Comparison of ENCODE assay signal across 12 cellular contexts in the genomic region with DNA sequence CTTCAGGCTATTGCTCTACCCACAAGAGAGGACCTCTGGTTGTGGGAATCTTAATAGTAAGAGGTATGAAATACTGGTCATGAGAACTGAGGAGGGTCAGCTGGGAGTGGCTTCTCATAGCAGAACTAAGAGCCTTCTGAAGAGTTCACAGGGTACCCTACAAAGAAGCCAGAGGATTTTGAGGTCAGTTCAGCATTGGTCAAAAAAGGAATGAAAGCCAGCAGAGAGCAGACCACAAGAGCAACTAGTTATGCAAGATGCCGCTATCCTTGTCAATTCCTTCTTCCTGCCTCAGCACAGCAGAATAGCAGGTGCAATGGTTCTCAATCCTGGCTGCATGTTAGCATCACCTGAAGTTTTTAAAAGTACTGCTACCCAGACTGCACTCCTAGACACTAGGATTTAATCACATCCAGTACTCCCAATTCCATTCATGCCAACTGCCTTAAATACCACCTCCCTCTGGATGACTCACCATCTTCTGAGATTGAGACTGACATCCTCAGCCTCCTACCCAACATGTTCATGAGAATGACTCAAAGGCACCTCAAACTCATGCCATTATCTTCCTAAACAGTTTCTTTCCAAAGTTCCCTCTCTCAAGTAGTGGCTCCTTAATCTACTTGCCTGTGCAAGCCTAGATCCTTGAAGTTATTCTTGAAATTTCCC.
DNase-seq lines count a peak whose midpoint lies in the region; ATAC-seq and TF ChIP-seq lines count a peak whose summit lies in the region.
"Had no signal": no experiment of that assay in that cellular context is flagged by ENCODE, and none has a peak within 500 bp of the region (broad histone marks: within the 10 kb centered on the region; RNA-seq: fewer than 3 reads in every experiment).

No MANE protein-coding gene starts in this region.

- H3K4me2 ChIP-seq in smooth muscle cell = no peak overlapping the region

- H3K27ac ChIP-seq in RWPE2 (ENCODE audit: poor library complexity, severe bottlenecking) (peak overlapping the region; percentile 62), smooth muscle cell (ENCODE audit: low read depth) (peak overlapping the region; percentile 35)

- peak; percentile 95 for ATAC-seq in RWPE2 (ENCODE audit: low read depth)
- no peak for ATAC-seq in GM19455 (IDR thresholded peaks at IDR 0.05; ENCODE audit: unreplicated experiment)
- ATAC-seq in HG02938 (IDR thresholded peaks at IDR 0.05; ENCODE audit: unreplicated experiment) = no peak

- 55% methylated on average over 1 of the region's 1 CpG for WGBS in smooth muscle cell (ENCODE audit: low lambda C conversion rate)

- peaks cover 11% of the 10 kb centered on the region for H3F3A ChIP-seq in smooth muscle cell (ENCODE audit: low read depth)

- H3K4me3 ChIP-seq in RWPE2 (ENCODE audit: severe bottlenecking) (no peak overlapping the region), fibroblast of the aortic adventitia (ENCODE audit: low read depth, low read length) (no peak overlapping the region), smooth muscle cell (no peak overlapping the region)

- H4K20me1 ChIP-seq in smooth muscle cell (ENCODE audit: low read depth) = no peaks in the 10 kb centered on the region

- H3K79me2 ChIP-seq in smooth muscle cell (ENCODE audit: low read depth) = no peaks in the 10 kb centered on the region

- H3K9me3 ChIP-seq in RWPE2 (ENCODE audit: severe bottlenecking) = no peaks in the 10 kb centered on the region
- H3K9me3 ChIP-seq in smooth muscle cell (replicated peaks; ENCODE audit: low read depth) = no peaks in the 10 kb centered on the region

- no peak overlapping the region for H2AFZ ChIP-seq in smooth muscle cell (ENCODE audit: low read depth)

- no peak overlapping the region for H3K9ac ChIP-seq in smooth muscle cell (ENCODE audit: low read depth)

- H3K27me3 ChIP-seq in RWPE2 (ENCODE audit: insufficient read depth, poor library complexity, severe bottlenecking) (no peaks in the 10 kb centered on the region), smooth muscle cell (ENCODE audit: low read depth) (no peaks in the 10 kb centered on the region)

- TF ChIP-seq CTCF in RWPE2 (IDR thresholded peaks at IDR 0.05; ENCODE audit: poor library complexity, severe bottlenecking) (no peak), fibroblast of the aortic adventitia (IDR thresholded peaks at IDR 0.05; ENCODE audit: insufficient read depth, low read length) (no peak), smooth muscle cell (IDR thresholded peaks at IDR 0.05; ENCODE audit: borderline replicate concordance, insufficient read depth, poor library complexity, severe bottlenecking) (no peak), GM13976 (IDR thresholded peaks at IDR 0.05; ENCODE audit: borderline replicate concordance, control extremely low read depth, extremely low read depth, insufficient read depth, missing control alignments) (no peak)

- DNase-seq in SIG-M5 treated with dmso at 0.1 percent for 504 hours (lab: John Stamatoyannopoulos, UW; ENCODE audit: unreplicated experiment) (peak; percentile 50), SIG-M5 (lab: John Stamatoyannopoulos, UW) (no peak), RWPE2 (ENCODE audit: low spot score) (no peak), fibroblast of the aortic adventitia (ENCODE audit: low read depth) (peak; percentile 89), smooth muscle cell (lab: John Stamatoyannopoulos, UW; ENCODE audit: unreplicated experiment) (no peak), GM13976 (ENCODE audit: low spot score) (no peak)
- DNase-seq: 8988T; glutamatergic neuron; NCI-H2227 treated with DMSO at 0.1 percent for 48 hours; stimulated activated CD8-positive, alpha-beta memory T cell treated with anti-CD3 and anti-CD28 coated beads, Interleukin-4, amount 100 ng/mL, for 48 hours had no signal

- peaks cover 19% of the 10 kb centered on the region for H3K4me1 ChIP-seq in RWPE2 (ENCODE audit: insufficient read depth, poor library complexity, severe bottlenecking)
- no peaks in the 10 kb centered on the region for H3K4me1 ChIP-seq in smooth muscle cell (ENCODE audit: low read depth)

- no peaks in the 10 kb centered on the region for H3K36me3 ChIP-seq in RWPE2 (ENCODE audit: low read depth)
- H3K36me3 ChIP-seq in smooth muscle cell (ENCODE audit: low read depth) = no peaks in the 10 kb centered on the region

- in situ Hi-C loops in GM13976 (cut with MboI; ENCODE audit: low sequenced_read_pairs, unreplicated experiment) = no loop called here

Comparison
In these comparisons a context has a peak if more than half of its experiments do, and no peak if none do; other contexts are left out.
1. DNase-seq: peak in SIG-M5 treated with dmso at 0.1 percent for 504 hours (single experiment) and fibroblast of the aortic adventitia (single experiment); none in SIG-M5 (single experiment), RWPE2 (single experiment), smooth muscle cell (single experiment) and GM13976 (single experiment).